Comparison of ENCODE assay signal across 9 cellular contexts in the genomic region with DNA sequence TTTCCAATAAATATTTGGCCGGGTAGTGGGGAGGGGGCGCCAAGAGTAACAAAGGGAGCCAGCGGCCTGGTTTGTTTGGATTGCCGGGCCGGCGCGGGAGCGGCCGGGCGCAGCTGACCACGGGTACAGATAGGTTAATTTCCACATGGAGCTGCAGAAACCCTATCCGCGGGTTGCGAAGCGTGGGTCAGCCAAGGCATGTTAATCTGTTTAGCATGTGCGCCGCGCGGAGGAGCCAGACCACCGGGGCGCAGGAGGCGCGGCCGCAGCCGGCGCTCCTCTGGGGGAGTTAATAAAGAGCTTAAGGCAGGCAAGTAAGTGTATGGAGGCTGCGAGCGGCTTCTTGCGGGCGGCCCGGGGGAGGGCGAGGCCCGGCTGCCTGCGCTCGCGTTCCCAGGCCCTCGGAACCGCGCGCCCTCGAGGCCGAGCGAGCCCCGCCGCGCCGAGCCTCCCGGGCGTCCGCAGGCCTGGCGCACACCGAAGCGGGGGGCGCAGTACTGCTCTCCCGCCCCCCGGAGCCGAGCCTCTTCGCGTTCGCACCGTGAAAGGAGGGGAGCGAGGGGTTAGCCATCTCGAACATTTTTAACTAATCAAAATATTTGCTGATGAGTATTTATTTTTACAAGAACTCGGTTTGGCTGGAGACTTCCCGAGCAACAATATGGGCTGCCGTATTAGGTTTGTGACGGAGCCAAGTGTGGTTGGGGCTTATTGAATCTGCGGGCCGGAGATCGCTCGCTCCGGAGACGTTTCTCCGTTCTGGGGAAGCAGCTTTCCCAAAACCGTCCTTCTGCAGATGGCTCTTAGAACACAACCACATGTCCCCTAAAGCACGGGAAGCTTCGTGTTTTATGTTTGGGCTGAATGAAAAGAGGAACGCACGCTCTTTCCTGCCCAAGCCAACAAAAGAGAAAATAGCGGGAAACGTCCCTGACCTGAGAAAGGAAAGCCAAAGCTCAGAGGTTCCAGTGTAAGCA. TPM values are rescaled to one million over a fixed set of nuclear protein-coding genes. Genes with fewer than 3 reads are reported as not detected.
DNase-seq lines count a peak whose midpoint lies in the region; ATAC-seq, FAIRE-seq and TF ChIP-seq lines count a peak whose summit lies in the region.
"Had no signal": no experiment of that assay in that cellular context is flagged by ENCODE, and none has a peak within 500 bp of the region (broad histone marks: within the 10 kb centered on the region; RNA-seq: fewer than 3 reads in every experiment).

No MANE protein-coding gene starts in this region.

- no peaks in the 10 kb centered on the region for H3K36me3 Mint-ChIP-seq in activated CD8-positive, alpha-beta T cell treated with anti-CD3 and anti-CD28 coated beads for 36 hours (ENCODE audit: low read depth)
- H3K36me3 Mint-ChIP-seq in activated CD8-positive, alpha-beta T cell treated with anti-CD3 and anti-CD28 coated beads, Interleukin-2, amount 10 ng/mL, durations not matched to agents 7 days and 5 days (ENCODE audit: low read depth): peaks cover 2% of the 10 kb centered on the region

- H4K20me1 ChIP-seq in keratinocyte (ENCODE audit: control insufficient read depth, extremely low read depth, insufficient read depth, low read length): no peaks in the 10 kb centered on the region

- no peak overlapping the region for H3K27ac Mint-ChIP-seq in activated CD8-positive, alpha-beta T cell treated with anti-CD3 and anti-CD28 coated beads for 36 hours
- H3K27ac Mint-ChIP-seq in activated CD8-positive, alpha-beta T cell treated with anti-CD3 and anti-CD28 coated beads, Interleukin-2, amount 10 ng/mL, durations not matched to agents 7 days and 5 days: no peak overlapping the region

- dilution Hi-C loops in keratinocyte (cut with MboI; ENCODE audit: extremely low pct_ligation_motif_present, low sequenced_read_pairs): no loop called here

- H3K4me3 Mint-ChIP-seq in activated CD8-positive, alpha-beta T cell treated with anti-CD3 and anti-CD28 coated beads for 36 hours: peak overlapping the region; percentile 28
- no peak overlapping the region for H3K4me3 Mint-ChIP-seq in activated CD8-positive, alpha-beta T cell treated with anti-CD3 and anti-CD28 coated beads, Interleukin-2, amount 10 ng/mL, durations not matched to agents 7 days and 5 days

- no peak for DNase-seq in activated CD8-positive, alpha-beta T cell treated with anti-CD3 and anti-CD28 coated beads for 36 hours
- DNase-seq in activated CD8-positive, alpha-beta T cell treated with anti-CD3 and anti-CD28 coated beads, Interleukin-2, amount 10 ng/mL, durations not matched to agents 7 days and 5 days: no peak
- DNase-seq in astrocyte of the cerebellum (ENCODE audit: low read depth) (peak; percentile 91), keratinocyte (ENCODE audit: low read depth, low spot score) (no peak), GM19238 (ENCODE audit: insufficient read length, low spot score) (no peak), SHP77 (lab: John Stamatoyannopoulos, UW) (no peak)
- no peak for DNase-seq in stimulated activated naive CD8-positive, alpha-beta T cell treated with anti-CD3 and anti-CD28 coated beads, Interleukin-15, Interleukin-2, amounts not matched to agents 100 U/mL and 50 U/mL, for 24 hours
- DNase-seq: cortex of kidney had no signal

- H3K36me3 ChIP-seq in keratinocyte (ENCODE audit: control insufficient read depth in 2 of 2, extremely low read depth in 1 of 2, insufficient read depth in 2 of 2, low read length in 2 of 2): no peaks in the 10 kb centered on the region

- H3K4me1 ChIP-seq in keratinocyte (ENCODE audit: control insufficient read depth, extremely low read depth, insufficient read depth, low read length): peaks cover 14% of the 10 kb centered on the region

- H3K4me3 ChIP-seq in astrocyte of the cerebellum (ENCODE audit: low read depth, low read length) (peak overlapping the region; percentile 14), keratinocyte (ENCODE audit: control insufficient read depth in 2 of 3, extremely low read depth in 1 of 3, insufficient read depth in 2 of 3, low read depth in 1 of 3, low read length in 3 of 3) (peak overlapping the region in 1 of 3 experiments; percentile 53)

- H3K27me3 Mint-ChIP-seq in activated CD8-positive, alpha-beta T cell treated with anti-CD3 and anti-CD28 coated beads for 36 hours: peaks cover 75% of the 10 kb centered on the region
- peaks cover 75% of the 10 kb centered on the region for H3K27me3 Mint-ChIP-seq in activated CD8-positive, alpha-beta T cell treated with anti-CD3 and anti-CD28 coated beads, Interleukin-2, amount 10 ng/mL, durations not matched to agents 7 days and 5 days (ENCODE audit: low read depth)

- no peaks in the 10 kb centered on the region for H3K79me2 ChIP-seq in keratinocyte (ENCODE audit: control insufficient read depth, insufficient read depth, low read length)

- TF ChIP-seq CTCF in activated CD8-positive, alpha-beta T cell treated with anti-CD3 and anti-CD28 coated beads for 36 hours (IDR thresholded peaks at IDR 0.05): no peak
- TF ChIP-seq CTCF in astrocyte of the cerebellum (IDR thresholded peaks at IDR 0.05; ENCODE audit: low read depth, low read length, missing control alignments): no peak
- TF ChIP-seq CTCF in keratinocyte (optimal IDR thresholded peaks at IDR 0.05 in 1 of 3, IDR thresholded peaks at IDR 0.05 in 1 of 3, conservative IDR thresholded peaks at IDR 0.05 in 1 of 3; ENCODE audit: extremely low read depth in 1 of 3, insufficient read depth in 2 of 3, low read length in 3 of 3): no peak

- FAIRE-seq in keratinocyte (lab: Jason Lieb, UNC): no peak

- H3K9me3 Mint-ChIP-seq in activated CD8-positive, alpha-beta T cell treated with anti-CD3 and anti-CD28 coated beads for 36 hours: no peaks in the 10 kb centered on the region
- no peaks in the 10 kb centered on the region for H3K9me3 Mint-ChIP-seq in activated CD8-positive, alpha-beta T cell treated with anti-CD3 and anti-CD28 coated beads, Interleukin-2, amount 10 ng/mL, durations not matched to agents 7 days and 5 days (ENCODE audit: insufficient read depth)

- in situ Hi-C loops in astrocyte of the cerebellum (cut with HindIII; ENCODE audit: low sequenced_read_pairs): loop anchor here (5.0 to 10.0 kb wide), 2 partner anchors 37 to 185 kb away; no protein-coding TSS in a partner anchor

- no peak for ATAC-seq in activated CD8-positive, alpha-beta T cell treated with anti-CD3 and anti-CD28 coated beads for 36 hours
- ATAC-seq in activated CD8-positive, alpha-beta T cell treated with anti-CD3 and anti-CD28 coated beads, Interleukin-2, amount 10 ng/mL, durations not matched to agents 7 days and 5 days: no peak
- peak; percentile 32 for ATAC-seq in stimulated activated naive CD8-positive, alpha-beta T cell treated with anti-CD3 and anti-CD28 coated beads, Interleukin-15, Interleukin-2, amounts not matched to agents 100 U/mL and 50 U/mL, for 24 hours
- no peak for ATAC-seq in GM18498 (IDR thresholded peaks at IDR 0.05; ENCODE audit: unreplicated experiment)

- POLR2A ChIA-PET in activated CD8-positive, alpha-beta T cell treated with anti-CD3 and anti-CD28 coated beads for 36 hours (lab: Charles Lee): interaction anchor here (0.6 kb wide), 1 partner anchor 12 kb away, joined by 3 read pairs; no protein-coding TSS in a partner anchor
- POLR2A ChIA-PET in activated CD8-positive, alpha-beta T cell treated with anti-CD3 and anti-CD28 coated beads, Interleukin-2, amount 10 ng/mL, durations not matched to agents 7 days and 5 days (lab: Charles Lee): no interaction called here

- H3K9me1 ChIP-seq in keratinocyte (ENCODE audit: control insufficient read depth, extremely low read depth, insufficient read depth, low read length): no peaks in the 10 kb centered on the region

- H3K9ac ChIP-seq in keratinocyte (ENCODE audit: control insufficient read depth, extremely low read depth, insufficient read depth, low read length): no peak overlapping the region

- H3K4me1 Mint-ChIP-seq in activated CD8-positive, alpha-beta T cell treated with anti-CD3 and anti-CD28 coated beads for 36 hours (ENCODE audit: low read depth): peaks cover 8% of the 10 kb centered on the region
- H3K4me1 Mint-ChIP-seq in activated CD8-positive, alpha-beta T cell treated with anti-CD3 and anti-CD28 coated beads, Interleukin-2, amount 10 ng/mL, durations not matched to agents 7 days and 5 days (ENCODE audit: low read depth): peaks cover 3% of the 10 kb centered on the region

- H3K27me3 ChIP-seq in keratinocyte (ENCODE audit: control insufficient read depth, extremely low read depth, insufficient read depth, low read length): peaks cover 14% of the 10 kb centered on the region

- CTCF ChIA-PET in activated CD8-positive, alpha-beta T cell treated with anti-CD3 and anti-CD28 coated beads for 36 hours (lab: Charles Lee): interaction anchor here (1.2 to 2.4 kb wide), 2 partner anchors 28 to 32 kb away, joined by 3 to 8 read pairs; partner anchors contain the start of gene FOXD1
- CTCF ChIA-PET in activated CD8-positive, alpha-beta T cell treated with anti-CD3 and anti-CD28 coated beads, Interleukin-2, amount 10 ng/mL, durations not matched to agents 7 days and 5 days (lab: Charles Lee): interaction anchor here (1.2 to 3.0 kb wide), 2 partner anchors 31 to 34 kb away, joined by 3 to 12 read pairs; no protein-coding TSS in a partner anchor

- no peak overlapping the region for H3K27ac ChIP-seq in keratinocyte (ENCODE audit: control insufficient read depth, insufficient read depth, low read length)

- peak overlapping the region; percentile 48 for H2AFZ ChIP-seq in keratinocyte (ENCODE audit: control insufficient read depth, low read length)

- intact Hi-C loops in activated CD8-positive, alpha-beta T cell treated with anti-CD3 and anti-CD28 coated beads for 36 hours (cut with micrococcal nuclease): no loop called here

- no peaks in the 10 kb centered on the region for H3K9me3 ChIP-seq in keratinocyte (ENCODE audit: control insufficient read depth, low read depth, low read length)

- H3K4me2 ChIP-seq in keratinocyte (ENCODE audit: control insufficient read depth, extremely low read depth, insufficient read depth, low read depth, low read length): peak overlapping the region; percentile 76

RNA-seq across cellular contexts. Expression of gene FOXD1, which starts 28.9 kb away (rescaled TPM):
- 1 to 10 TPM in 1 of 2 experiments, under 1 TPM in 1; 0.99 to 1.5 TPM for total RNA-seq in activated CD8-positive, alpha-beta T cell treated with anti-CD3 and anti-CD28 coated beads for 36 hours
- under 1 TPM in 1 of 2 experiments, not detected in 1; 0.13 TPM for total RNA-seq in activated CD8-positive, alpha-beta T cell treated with anti-CD3 and anti-CD28 coated beads, Interleukin-2, amount 10 ng/mL, durations not matched to agents 7 days and 5 days
- polyA plus RNA-seq in keratinocyte: 2.9 to 11.9 TPM (median 7.0 TPM) in 3 replicates
- 2.5 TPM for polyA plus RNA-seq in keratinocyte (2011; ENCODE audit: low read depth)
- polyA plus RNA-seq in keratinocyte (2011; cell fraction: cytosol; rRNA removed): 4.1 and 5.5 TPM in 2 replicates
- 5.3 and 6.7 TPM in 2 replicates for polyA plus RNA-seq in keratinocyte (2011; cell fraction: nucleus; rRNA removed)
- polyA plus RNA-seq in keratinocyte (2012; ENCODE audit: low replicate concordance): 6.9 and 22.6 TPM in 2 replicates
- 1.3 to 6.3 TPM (median 1.9 TPM) in 3 replicates for polyA minus RNA-seq in keratinocyte
- polyA minus RNA-seq in keratinocyte (2011; cell fraction: cytosol; rRNA and poly(A)+ RNA removed): 9.2 TPM
- 2.4 and 2.7 TPM in 2 replicates for polyA minus RNA-seq in keratinocyte (2011; cell fraction: nucleus; rRNA and poly(A)+ RNA removed)
